In genomic region chr1:108200627-108201106, GRCh38 we compare ENCODE assay signal across 1 cellular context.
TF ChIP-seq lines count a peak whose summit lies in the region.

No MANE protein-coding gene starts in this region.

TF ChIP-seq in SK-N-SH, 30 proteins besides CTCF, POLR2A, EP300 and RAD21 (continued from another document):
- TF ChIP-seq USF2 (IDR thresholded peaks at IDR 0.05; ENCODE audit: borderline replicate concordance, low read depth, low read length) (no peak), RXRA (IDR thresholded peaks at IDR 0.05; ENCODE audit: borderline replicate concordance, low read depth) (no peak), IRF3 (IDR thresholded peaks at IDR 0.05; ENCODE audit: low read depth, low read length) (no peak), TCF12 (IDR thresholded peaks at IDR 0.05) (no peak; the same call in 1 of the 2 replicates), FOSL2 (IDR thresholded peaks at IDR 0.05; ENCODE audit: borderline replicate concordance, low read depth) (no peak)
